25 cellular contexts compared by ENCODE assay signal in genomic region chr10:93790454-93790853, GRCh38. TPM values are rescaled to one million over a fixed set of nuclear protein-coding genes. Genes with fewer than 3 reads are reported as not detected.
DNase-seq lines count a peak whose midpoint lies in the region; ATAC-seq and TF ChIP-seq lines count a peak whose summit lies in the region.
"Had no signal": no experiment of that assay in that cellular context is flagged by ENCODE, and none has a peak within 500 bp of the region (broad histone marks: within the 10 kb centered on the region; RNA-seq: fewer than 3 reads in every experiment).

No MANE protein-coding gene starts in this region.

- peaks cover 0 to 2% (median 0%) of the 10 kb centered on the region in 5 experiments for H3K9me3 Mint-ChIP-seq in brain
- H3K9me3 Mint-ChIP-seq: activated naive CD8-positive, alpha-beta T cell treated with anti-CD3 and anti-CD28 coated beads for 36 hours; activated T-helper 1 cell treated with anti-CD3 and anti-CD28 coated beads, Interleukin-12 subunit alpha, Interleukin-12 subunit beta, Interleukin-2, Interleukin-4 antibody, amounts not matched to agents 30 ng/mL and 10 ng/mL and 1 ng/mL, durations not matched to agents 14 hours and 24 hours and 36 hours; dendritic cell treated with granulocyte-macrophage colony-stimulating factor and Interleukin-4, amounts not matched to agents 40 ng/mL and 50 ng/mL, for 4 days; HFFc6 had no signal

- peak overlapping the region; percentile 49 for H3K56ac ChIP-seq in mesendoderm (ENCODE audit: low read length)

- no peak overlapping the region for H2BK120ac ChIP-seq in mesendoderm (ENCODE audit: low read depth, low read length)

- H2BK5ac ChIP-seq in mesendoderm (ENCODE audit: low read length), result no peak overlapping the region

- no CpG with 5 or more reads among the region's 2 CpGs for WGBS in mesendoderm (ENCODE audit: extremely low coverage, insufficient coverage, low lambda C conversion rate)

- H3K4ac ChIP-seq in mesendoderm (ENCODE audit: low read depth, low read length), result no peak overlapping the region

- ATAC-seq in GM18519 (IDR thresholded peaks at IDR 0.05; ENCODE audit: low FRiP score, unreplicated experiment) (no peak), HG03159 (IDR thresholded peaks at IDR 0.05; ENCODE audit: unreplicated experiment) (no peak)
- ATAC-seq: naive thymus-derived CD4-positive, alpha-beta T cell; SK-N-SH treated with all-trans-retinoic acid at 6 μM for 48 hours; stimulated activated naive CD8-positive, alpha-beta T cell treated with anti-CD3 and anti-CD28 coated beads, Interleukin-15, Interleukin-2, amounts not matched to agents 100 U/mL and 50 U/mL, for 24 hours had no signal

- no peak overlapping the region for H3K4me3 ChIP-seq in mesendoderm (ENCODE audit: low read length)
- H3K4me3 ChIP-seq: breast epithelium, transverse colon had no signal

- H3K36me3 Mint-ChIP-seq in brain, result peaks cover 8% of the 10 kb centered on the region
- H3K36me3 Mint-ChIP-seq: activated naive CD8-positive, alpha-beta T cell treated with anti-CD3 and anti-CD28 coated beads for 36 hours had no signal

- H3K9ac ChIP-seq in mesendoderm (ENCODE audit: low read length), result no peak overlapping the region

- H3K4me2 ChIP-seq in mesendoderm (ENCODE audit: low read length), result no peak overlapping the region

- peak overlapping the region in 3 of 5 experiments; percentile 52 to 92 (median 84) for H3K27ac Mint-ChIP-seq in brain
- H3K27ac Mint-ChIP-seq: activated naive CD8-positive, alpha-beta T cell treated with anti-CD3 and anti-CD28 coated beads for 36 hours; activated T-helper 1 cell treated with anti-CD3 and anti-CD28 coated beads, Interleukin-12 subunit alpha, Interleukin-12 subunit beta, Interleukin-2, Interleukin-4 antibody, amounts not matched to agents 30 ng/mL and 10 ng/mL and 1 ng/mL, durations not matched to agents 14 hours and 24 hours and 36 hours; dendritic cell treated with granulocyte-macrophage colony-stimulating factor and Interleukin-4, amounts not matched to agents 40 ng/mL and 50 ng/mL, for 4 days; HFFc6; naive thymus-derived CD4-positive, alpha-beta T cell had no signal

- H3K23ac ChIP-seq in mesendoderm (ENCODE audit: low read length), result no peak overlapping the region

- H3K27ac ChIP-seq in mesendoderm (ENCODE audit: low read depth, low read length), result peak overlapping the region; percentile 62
- H3K27ac ChIP-seq: 22Rv1, breast epithelium, epithelial cell of prostate, transverse colon had no signal

- no peaks in the 10 kb centered on the region for H3K27me3 ChIP-seq in mesendoderm (ENCODE audit: insufficient read depth, low read length, poor library complexity)
- H3K27me3 ChIP-seq: breast epithelium had no signal

- H3K79me1 ChIP-seq in mesendoderm (ENCODE audit: low read length), result no peaks in the 10 kb centered on the region

- no peaks in the 10 kb centered on the region for H3K36me3 ChIP-seq in mesendoderm (ENCODE audit: control insufficient read depth, insufficient read depth, low read length)
- H3K36me3 ChIP-seq: breast epithelium, transverse colon had no signal

- H3K27me3 Mint-ChIP-seq in brain, result peaks cover 7% of the 10 kb centered on the region

- no peak overlapping the region for H2AK5ac ChIP-seq in mesendoderm (ENCODE audit: low read length)

- no peak overlapping the region for H4K5ac ChIP-seq in mesendoderm (ENCODE audit: low read length)

- H3K18ac ChIP-seq in mesendoderm (ENCODE audit: low read length), result peak overlapping the region; percentile 80

- peak overlapping the region in 1 of 5 experiments; percentile 48 for H3K4me3 Mint-ChIP-seq in brain
- H3K4me3 Mint-ChIP-seq: activated naive CD8-positive, alpha-beta T cell treated with anti-CD3 and anti-CD28 coated beads for 36 hours; activated T-helper 1 cell treated with anti-CD3 and anti-CD28 coated beads, Interleukin-12 subunit alpha, Interleukin-12 subunit beta, Interleukin-2, Interleukin-4 antibody, amounts not matched to agents 30 ng/mL and 10 ng/mL and 1 ng/mL, durations not matched to agents 14 hours and 24 hours and 36 hours; dendritic cell treated with granulocyte-macrophage colony-stimulating factor and Interleukin-4, amounts not matched to agents 40 ng/mL and 50 ng/mL, for 4 days; HFFc6; naive thymus-derived CD4-positive, alpha-beta T cell had no signal

- no peak overlapping the region for H4K8ac ChIP-seq in mesendoderm (ENCODE audit: low read depth, low read length)

- no peaks in the 10 kb centered on the region for H3K79me2 ChIP-seq in mesendoderm (ENCODE audit: control insufficient read depth, insufficient read depth, low read length)

- peaks cover 2% of the 10 kb centered on the region for H3K4me1 ChIP-seq in mesendoderm (ENCODE audit: control insufficient read depth, low read depth, low read length)
- H3K4me1 ChIP-seq: breast epithelium, transverse colon had no signal

- peak; percentile 41 for DNase-seq in NCI-H82 (lab: John Stamatoyannopoulos, UW)
- DNase-seq in NCI-H82 treated with DMSO at 0.1 percent for 48 hours (lab: John Stamatoyannopoulos, UW; ENCODE audit: unreplicated experiment), result no peak
- peak; percentile 57 for DNase-seq in mesendoderm
- DNase-seq in effector CD4-positive, alpha-beta T cell, result no peak
- no peak for DNase-seq in KG1 (lab: John Stamatoyannopoulos, UW)
- DNase-seq: activated naive CD8-positive, alpha-beta T cell treated with anti-CD3 and anti-CD28 coated beads for 36 hours; COR-L47; DND-41; HFFc6; naive thymus-derived CD4-positive, alpha-beta T cell; NCI-H1417 treated with DMSO at 0.1 percent for 48 hours; NCI-H510A; stimulated activated naive CD8-positive, alpha-beta T cell treated with anti-CD3 and anti-CD28 coated beads, Interleukin-15, Interleukin-2, amounts not matched to agents 100 U/mL and 50 U/mL, for 24 hours; T1000; transverse colon had no signal

- TF ChIP-seq CTCF in brain (conservative IDR thresholded peaks at IDR 0.05), result no peak

- H2BK15ac ChIP-seq in mesendoderm (replicated peaks; ENCODE audit: low read depth), result no peak overlapping the region

- peaks cover 11% of the 10 kb centered on the region for H3K4me1 Mint-ChIP-seq in brain
- H3K4me1 Mint-ChIP-seq: activated naive CD8-positive, alpha-beta T cell treated with anti-CD3 and anti-CD28 coated beads for 36 hours had no signal

RNA-seq across cellular contexts. Expression of gene LGI1, which starts 32.7 kb away (rescaled TPM):
- polyA plus RNA-seq in brain (ENCODE audit: insufficient read depth, low read depth, low replicate concordance), result 6.7 TPM
- polyA plus RNA-seq in mesendoderm (2013, experiment 1 of 2), result 0.32 TPM
- 0.77 TPM for polyA plus RNA-seq in mesendoderm (2013, experiment 2 of 2)
- polyA plus RNA-seq: keratinocyte; naive thymus-derived CD4-positive, alpha-beta T cell had no signal

Comparison
In these comparisons a context has a peak if more than half of its experiments do, and no peak if none do; other contexts are left out.
1. DNase-seq: peak in NCI-H82 (single experiment) and mesendoderm (single experiment); none in NCI-H82 treated with DMSO at 0.1 percent for 48 hours (single experiment), effector CD4-positive, alpha-beta T cell (single experiment) and KG1 (single experiment).